26 cellular contexts compared by ENCODE assay signal in the genomic region with DNA sequence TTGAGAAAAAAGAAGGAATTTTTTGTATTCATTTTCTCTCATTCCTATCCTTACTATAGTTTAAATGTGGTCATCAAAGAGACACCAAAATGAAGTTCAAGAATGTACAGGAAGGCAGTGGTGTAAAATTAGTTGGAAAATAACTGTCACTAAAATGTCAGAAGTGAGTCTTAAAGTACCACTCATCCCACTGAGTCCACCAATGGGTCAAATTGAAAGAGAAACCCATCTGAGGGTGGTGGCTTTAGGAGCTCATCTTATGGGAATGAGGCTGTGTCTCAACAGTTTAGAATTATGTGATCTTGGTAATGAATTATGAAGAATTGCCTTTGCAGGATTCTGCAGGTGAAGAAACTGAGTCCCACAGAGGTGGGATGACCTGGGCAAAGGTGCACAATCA.
DNase-seq lines count a peak whose midpoint lies in the region; ATAC-seq lines count a peak whose summit lies in the region.
"Had no signal": no experiment of that assay in that cellular context is flagged by ENCODE, and none has a peak within 500 bp of the region (broad histone marks: within the 10 kb centered on the region; RNA-seq: fewer than 3 reads in every experiment).

No MANE protein-coding gene starts in this region.

- POLR2A ChIA-PET in activated naive CD8-positive, alpha-beta T cell treated with anti-CD3 and anti-CD28 coated beads, Interleukin-2, amount 10 ng/mL, durations not matched to agents 7 days and 5 days (lab: Charles Lee): no interaction called here

- no peak overlapping the region for H3K4me3 Mint-ChIP-seq in activated naive CD8-positive, alpha-beta T cell treated with anti-CD3 and anti-CD28 coated beads, Interleukin-2, amount 10 ng/mL, durations not matched to agents 7 days and 5 days
- peak overlapping the region; percentile 10 to 31 for H3K4me3 Mint-ChIP-seq in stimulated activated naive CD8-positive, alpha-beta T cell treated with anti-CD3 and anti-CD28 coated beads, Interleukin-15, amount 100 ng/mL, for 72 hours
- H3K4me3 Mint-ChIP-seq: brain, endodermal cell, GM23338, T-cell, type B pancreatic cell had no signal

- intact Hi-C loops in left colon (cut with DNase I, micrococcal nuclease): no loop called here

- peaks cover 13% of the 10 kb centered on the region for H3K4me1 Mint-ChIP-seq in activated naive CD8-positive, alpha-beta T cell treated with anti-CD3 and anti-CD28 coated beads, Interleukin-2, amount 10 ng/mL, durations not matched to agents 7 days and 5 days
- H3K4me1 Mint-ChIP-seq in stimulated activated naive CD8-positive, alpha-beta T cell treated with anti-CD3 and anti-CD28 coated beads, Interleukin-15, amount 100 ng/mL, for 72 hours: peaks cover 73% of the 10 kb centered on the region
- H3K4me1 Mint-ChIP-seq: brain had no signal

- peak; percentile 28 to 45 for ATAC-seq in activated CD4-positive, CD25-positive, alpha-beta regulatory T cell treated with anti-CD3 and anti-CD28 coated beads, Interleukin-2, amount 50 U/mL, for 24 hours
- peak; percentile 68 to 79 for ATAC-seq in activated naive CD4-positive, alpha-beta T cell treated with anti-CD3 and anti-CD28 coated beads, Interleukin-2, amount 50 U/mL, for 72 hours
- peak; percentile 36 for ATAC-seq in activated naive CD8-positive, alpha-beta T cell treated with anti-CD3 and anti-CD28 coated beads, Interleukin-2, amount 10 ng/mL, durations not matched to agents 7 days and 5 days (ENCODE audit: low read depth)
- peak; percentile 65 for ATAC-seq in stimulated activated naive CD8-positive, alpha-beta T cell treated with anti-CD3 and anti-CD28 coated beads, Interleukin-15, amount 100 ng/mL, for 72 hours
- ATAC-seq in left colon: no peak
- ATAC-seq: GM23338, left ventricle myocardium superior, T-cell had no signal

- H3K27me3 Mint-ChIP-seq in activated naive CD8-positive, alpha-beta T cell treated with anti-CD3 and anti-CD28 coated beads, Interleukin-2, amount 10 ng/mL, durations not matched to agents 7 days and 5 days: no peaks in the 10 kb centered on the region
- no peaks in the 10 kb centered on the region for H3K27me3 Mint-ChIP-seq in stimulated activated naive CD8-positive, alpha-beta T cell treated with anti-CD3 and anti-CD28 coated beads, Interleukin-15, amount 100 ng/mL, for 72 hours
- H3K27me3 Mint-ChIP-seq: activated B cell treated with CpG ODN at 0.5 μM for 24 hours, T-cell, type B pancreatic cell had no signal

- peaks cover 0 to 4% of the 10 kb centered on the region in 2 donors for H3K36me3 Mint-ChIP-seq in activated naive CD4-positive, alpha-beta T cell treated with anti-CD3 and anti-CD28 coated beads, Interleukin-2, amount 50 U/mL, for 72 hours
- H3K36me3 Mint-ChIP-seq in activated naive CD8-positive, alpha-beta T cell treated with anti-CD3 and anti-CD28 coated beads, Interleukin-2, amount 10 ng/mL, durations not matched to agents 7 days and 5 days: peaks cover 11% of the 10 kb centered on the region
- H3K36me3 Mint-ChIP-seq: brain, T-cell, type B pancreatic cell had no signal

- peaks cover 0 to 12% of the 10 kb centered on the region in 2 donors for H3K9me3 Mint-ChIP-seq in activated naive CD4-positive, alpha-beta T cell treated with anti-CD3 and anti-CD28 coated beads, Interleukin-2, amount 50 U/mL, for 72 hours
- H3K9me3 Mint-ChIP-seq in activated naive CD8-positive, alpha-beta T cell treated with anti-CD3 and anti-CD28 coated beads, Interleukin-2, amount 10 ng/mL, durations not matched to agents 7 days and 5 days: peaks cover 6% of the 10 kb centered on the region
- H3K9me3 Mint-ChIP-seq in stimulated activated naive CD8-positive, alpha-beta T cell treated with anti-CD3 and anti-CD28 coated beads, Interleukin-15, amount 100 ng/mL, for 72 hours: peaks cover 6 to 12% of the 10 kb centered on the region in 2 donors
- H3K9me3 Mint-ChIP-seq: activated B cell treated with CpG ODN at 0.5 μM for 24 hours, endodermal cell, GM23338, T-cell, type B pancreatic cell had no signal

- H3K27ac Mint-ChIP-seq in activated naive CD4-positive, alpha-beta T cell treated with anti-CD3 and anti-CD28 coated beads, Interleukin-2, amount 50 U/mL, for 72 hours: peak overlapping the region; percentile 23 to 61
- H3K27ac Mint-ChIP-seq in activated naive CD8-positive, alpha-beta T cell treated with anti-CD3 and anti-CD28 coated beads, Interleukin-2, amount 10 ng/mL, durations not matched to agents 7 days and 5 days: no peak overlapping the region
- peak overlapping the region; percentile 72 to 89 for H3K27ac Mint-ChIP-seq in stimulated activated naive CD8-positive, alpha-beta T cell treated with anti-CD3 and anti-CD28 coated beads, Interleukin-15, amount 100 ng/mL, for 72 hours
- H3K27ac Mint-ChIP-seq: activated B cell treated with CpG ODN at 0.5 μM for 24 hours, brain, endodermal cell, GM23338, type B pancreatic cell had no signal

- DNase-seq in activated CD4-positive, CD25-positive, alpha-beta regulatory T cell treated with anti-CD3 and anti-CD28 coated beads, Interleukin-2, amount 50 U/mL, for 72 hours: no peak
- DNase-seq in activated naive CD4-positive, alpha-beta T cell treated with anti-CD3 and anti-CD28 coated beads, Interleukin-2, amount 50 U/mL, for 72 hours (ENCODE audit: low spot score in 2 of 2): peak in 1 of 2 donors; percentile 13
- DNase-seq in activated naive CD4-positive, alpha-beta T cell treated with anti-CD3 and anti-CD28 coated beads, Interleukin-2, amount 50 U/mL, for 16 hours: no peak
- no peak for DNase-seq in activated naive CD8-positive, alpha-beta T cell treated with anti-CD3 and anti-CD28 coated beads, Interleukin-2, amount 10 ng/mL, durations not matched to agents 7 days and 5 days
- peak in 1 of 2 donors; percentile 50 for DNase-seq in stimulated activated naive CD8-positive, alpha-beta T cell treated with anti-CD3 and anti-CD28 coated beads, Interleukin-15, amount 100 ng/mL, for 72 hours
- DNase-seq in left colon: no peak
- DNase-seq in hepatic stellate cell (ENCODE audit: low spot score): no peak
- DNase-seq: 8988T, activated B cell treated with CpG ODN at 0.5 μM for 24 hours, amniotic stem cell, C1 segment of cervical spinal cord, cerebellar nuclear complex, dermis blood vessel endothelial cell, endodermal cell, left ventricle myocardium superior, MG63, NCI-H1105, NCI-H187 treated with DMSO at 0.1 percent for 48 hours, NCI-H2171 treated with DMSO at 0.1 percent for 48 hours, NCI-H510A treated with DMSO at 0.1 percent for 48 hours, posterior cingulate gyrus, T-cell had no signal
